16 cellular contexts compared by ENCODE assay signal in genomic region chr20:51036827-51037229, GRCh38. TPM values are rescaled to one million over a fixed set of nuclear protein-coding genes. Genes with fewer than 3 reads are reported as not detected.
DNase-seq lines count a peak whose midpoint lies in the region; ATAC-seq and TF ChIP-seq lines count a peak whose summit lies in the region.
"Had no signal": no experiment of that assay in that cellular context is flagged by ENCODE, and none has a peak within 500 bp of the region (broad histone marks: within the 10 kb centered on the region; RNA-seq: fewer than 3 reads in every experiment).

No MANE protein-coding gene starts in this region.

- ATAC-seq in left ventricle myocardium superior = no peak

- H3K9me3 Mint-ChIP-seq in progenitor cell of endocrine pancreas (ENCODE audit: low read depth) = no peaks in the 10 kb centered on the region
- H3K9me3 Mint-ChIP-seq: central memory CD8-positive, alpha-beta T cell had no signal

- no peak overlapping the region for H3K9ac ChIP-seq in BLaER1 treated with 17β-estradiol and CSF1 and Interleukin-3, amounts not matched to agents 10 nM and 100 nM
- H3K9ac ChIP-seq: neural progenitor cell had no signal

- H3K36me3 ChIP-seq in BLaER1 treated with 17β-estradiol and CSF1 and Interleukin-3, amounts not matched to agents 10 nM and 100 nM = no peaks in the 10 kb centered on the region
- H3K36me3 ChIP-seq: left ventricle myocardium inferior, neural progenitor cell had no signal

- H4K20me1 ChIP-seq in BLaER1 treated with 17β-estradiol and CSF1 and Interleukin-3, amounts not matched to agents 10 nM and 100 nM = no peaks in the 10 kb centered on the region

- H3K27ac ChIP-seq in BLaER1 treated with 17β-estradiol and CSF1 and Interleukin-3, amounts not matched to agents 10 nM and 100 nM = peak overlapping the region in 7 of 11 experiments; percentile 29 to 95 (median 91); a peak in 10 of 22 replicates
- no peak overlapping the region for H3K27ac ChIP-seq in HL-60 (replicated peaks)
- H3K27ac ChIP-seq: left ventricle myocardium inferior, neural progenitor cell had no signal

- peaks cover 0 to 22% (median 16%) of the 10 kb centered on the region in 11 experiments; a peak in 17 of 22 replicates for H3K9me3 ChIP-seq in BLaER1 treated with 17β-estradiol and CSF1 and Interleukin-3, amounts not matched to agents 10 nM and 100 nM (replicated peaks in 1 of 11)
- H3K9me3 ChIP-seq: left ventricle myocardium inferior had no signal

- no peak overlapping the region for H3K4me3 ChIP-seq in BLaER1 treated with 17β-estradiol and CSF1 and Interleukin-3, amounts not matched to agents 10 nM and 100 nM
- H3K4me3 ChIP-seq in HL-60 (replicated peaks; ENCODE audit: insufficient read depth, low read length) (no peak overlapping the region), fibroblast of mammary gland (ENCODE audit: control insufficient read depth, low read depth, low read length) (no peak overlapping the region)
- H3K4me3 ChIP-seq: left ventricle myocardium inferior, neural progenitor cell had no signal

- H3K27me3 ChIP-seq in BLaER1 treated with 17β-estradiol and CSF1 and Interleukin-3, amounts not matched to agents 10 nM and 100 nM = no peaks in the 10 kb centered on the region
- H3K27me3 ChIP-seq in HL-60 (ENCODE audit: insufficient read depth, poor library complexity, severe bottlenecking) = no peaks in the 10 kb centered on the region
- H3K27me3 ChIP-seq: neural progenitor cell had no signal

- H3K27me3 Mint-ChIP-seq in progenitor cell of endocrine pancreas = peaks cover 11% of the 10 kb centered on the region

- H3K36me3 Mint-ChIP-seq in progenitor cell of endocrine pancreas (ENCODE audit: insufficient read depth) = no peaks in the 10 kb centered on the region
- H3K36me3 Mint-ChIP-seq: neural progenitor cell had no signal

- peak overlapping the region; percentile 71 to 96 (median 88) for H3K4me2 ChIP-seq in BLaER1 treated with 17β-estradiol and CSF1 and Interleukin-3, amounts not matched to agents 10 nM and 100 nM
- H3K4me2 ChIP-seq: neural progenitor cell had no signal

- peaks cover 59 to 87% (median 78%) of the 10 kb centered on the region in 10 experiments for H3K4me1 ChIP-seq in BLaER1 treated with 17β-estradiol and CSF1 and Interleukin-3, amounts not matched to agents 10 nM and 100 nM

- no peaks in the 10 kb centered on the region for H3K4me1 Mint-ChIP-seq in progenitor cell of endocrine pancreas (ENCODE audit: low read depth)
- H3K4me1 Mint-ChIP-seq: activated CD4-positive, alpha-beta T cell treated with anti-CD3 and anti-CD28 coated beads, Interleukin-2, amount 10 ng/mL, durations not matched to agents 7 days and 5 days; central memory CD8-positive, alpha-beta T cell had no signal

- intact Hi-C loops in left ventricle myocardium superior (cut with micrococcal nuclease) = no loop called here

- no peak overlapping the region for H3K4me3 Mint-ChIP-seq in progenitor cell of endocrine pancreas (ENCODE audit: low read depth)
- H3K4me3 Mint-ChIP-seq: activated CD4-positive, alpha-beta T cell treated with anti-CD3 and anti-CD28 coated beads, Interleukin-2, amount 10 ng/mL, durations not matched to agents 7 days and 5 days; central memory CD8-positive, alpha-beta T cell; neural progenitor cell had no signal

- no peak for TF ChIP-seq CTCF in HL-60 (IDR thresholded peaks at IDR 0.05; ENCODE audit: insufficient read depth, low read length)
- TF ChIP-seq CTCF in fibroblast of mammary gland (conservative IDR thresholded peaks at IDR 0.05; ENCODE audit: control insufficient read depth, insufficient read depth, low read depth, low read length) = no peak
- no peak for TF ChIP-seq CTCF in progenitor cell of endocrine pancreas (IDR thresholded peaks at IDR 0.05; ENCODE audit: unreplicated experiment)

- DNase-seq in HL-60 (ENCODE audit: low read depth in 1 of 2, low spot score in 1 of 2) (peak; percentile 28 to 35), RKO (ENCODE audit: low spot score) (peak; percentile 32), fibroblast of mammary gland (ENCODE audit: low read depth) (peak; percentile 52), left ventricle myocardium superior (no peak), progenitor cell of endocrine pancreas (ENCODE audit: low spot score, unreplicated experiment) (no peak), glomerular visceral epithelial cell (ENCODE audit: extremely low spot score) (no peak)
- DNase-seq: activated CD4-positive, alpha-beta T cell treated with anti-CD3 and anti-CD28 coated beads, Interleukin-2, amount 10 ng/mL, durations not matched to agents 7 days and 5 days; activated gamma-delta T cell treated with Interleukin-2 at 50 U/mL for 16 hours; glutamatergic neuron; left ventricle myocardium inferior; NCI-H146; NCI-H748 treated with DMSO at 0.1 percent for 48 hours; SW 1271 had no signal

- H3K27ac Mint-ChIP-seq in progenitor cell of endocrine pancreas = no peak overlapping the region
- H3K27ac Mint-ChIP-seq: activated CD4-positive, alpha-beta T cell treated with anti-CD3 and anti-CD28 coated beads, Interleukin-2, amount 10 ng/mL, durations not matched to agents 7 days and 5 days; neural progenitor cell had no signal

RNA-seq across cellular contexts. Expression of gene KCNG1, which starts 13.9 kb away (rescaled TPM):
- total RNA-seq in left ventricle myocardium superior (0.37 TPM), progenitor cell of endocrine pancreas (7.8 and 10.5 TPM in 2 replicates)
- total RNA-seq: activated CD4-positive, alpha-beta T cell treated with anti-CD3 and anti-CD28 coated beads, Interleukin-2, amount 10 ng/mL, durations not matched to agents 7 days and 5 days had no signal

Comparison
In these comparisons a context has a peak if more than half of its experiments do, and no peak if none do; other contexts are left out.
1. DNase-seq: peak in HL-60 (2 of 2), RKO (single experiment) and fibroblast of mammary gland (single experiment); none in left ventricle myocardium superior (single experiment), progenitor cell of endocrine pancreas (single experiment) and glomerular visceral epithelial cell (single experiment).